13 cellular contexts compared by ENCODE assay signal in genomic region chr1:21898326-21899155, GRCh38. TPM values are rescaled to one million over a fixed set of nuclear protein-coding genes. Genes with fewer than 3 reads are reported as not detected.
DNase-seq lines count a peak whose midpoint lies in the region; FAIRE-seq and TF ChIP-seq lines count a peak whose summit lies in the region.
"Had no signal": no experiment of that assay in that cellular context is flagged by ENCODE, and none has a peak within 500 bp of the region (broad histone marks: within the 10 kb centered on the region; RNA-seq: fewer than 3 reads in every experiment).

No MANE protein-coding gene starts in this region.

- H3K79me2 ChIP-seq in SK-N-SH (ENCODE audit: insufficient read depth), result peaks cover 14% of the 10 kb centered on the region; the same call in 1 of the 2 replicates

- H3K79me1 ChIP-seq in mesenchymal stem cell (replicated peaks; ENCODE audit: low read length, poor library complexity, severe bottlenecking), result peaks cover 47% of the 10 kb centered on the region

- H3F3A ChIP-seq in SK-N-SH (replicated peaks; ENCODE audit: insufficient read depth), result no peaks in the 10 kb centered on the region

- no peaks in the 10 kb centered on the region for H3K9me3 Mint-ChIP-seq in endodermal cell
- H3K9me3 Mint-ChIP-seq: CD8-positive, alpha-beta memory T cell; central memory CD8-positive, alpha-beta T cell had no signal

- H3K27ac ChIP-seq in endodermal cell (ENCODE audit: low read depth, low read length) (no peak overlapping the region), mesenchymal stem cell (ENCODE audit: low read length, poor library complexity, severe bottlenecking) (no peak overlapping the region), stomach smooth muscle (ENCODE audit: low read length) (peak overlapping the region; percentile 85), SK-N-SH (ENCODE audit: low read depth in 2 of 2, low read length in 1 of 2) (no peak overlapping the region)
- H3K27ac ChIP-seq: SK-N-MC had no signal

- no peak overlapping the region for H3K23ac ChIP-seq in mesenchymal stem cell (ENCODE audit: low read length in 2 of 2)

- FAIRE-seq in GM12892 (lab: Jason Lieb, UNC), result no peak

- no peak overlapping the region for H3K4me3 Mint-ChIP-seq in endodermal cell
- H3K4me3 Mint-ChIP-seq: CD8-positive, alpha-beta memory T cell; central memory CD8-positive, alpha-beta T cell had no signal

- H2AFZ ChIP-seq in mesenchymal stem cell (ENCODE audit: low read depth, low read length), result no peak overlapping the region
- H2AFZ ChIP-seq in SK-N-SH (ENCODE audit: low read depth), result no peak overlapping the region

- no peak overlapping the region for H2BK15ac ChIP-seq in mesenchymal stem cell (ENCODE audit: low read depth, poor library complexity, severe bottlenecking)

- no peak for TF ChIP-seq EP300 in SK-N-SH (IDR thresholded peaks at IDR 0.05; ENCODE audit: borderline replicate concordance in 1 of 2, low read depth in 1 of 2, low read length in 1 of 2)

- CTCF ChIA-PET in SK-N-SH (lab: Yijun Ruan, JAX), result interaction anchor here (0.7 kb wide), 1 partner anchor 12 kb away, joined by 3 read pairs; no protein-coding TSS in a partner anchor

- H3K4me3 ChIP-seq in endodermal cell (ENCODE audit: low read length) (no peak overlapping the region), mesenchymal stem cell (ENCODE audit: insufficient read depth in 1 of 2, low read depth in 1 of 2, low read length in 2 of 2) (no peak overlapping the region), stomach smooth muscle (ENCODE audit: low read length in 2 of 2) (no peak overlapping the region), SK-N-SH (ENCODE audit: low read depth in 2 of 2, low read length in 1 of 2) (no peak overlapping the region; a peak in 1 of 4 replicates)
- H3K4me3 ChIP-seq: right lobe of liver, SK-N-MC had no signal

- H3K9me3 ChIP-seq in endodermal cell (ENCODE audit: control insufficient read depth, low read length) (no peaks in the 10 kb centered on the region), mesenchymal stem cell (ENCODE audit: control insufficient read depth, low read length) (no peaks in the 10 kb centered on the region), stomach smooth muscle (ENCODE audit: control insufficient read depth in 2 of 2, low read length in 2 of 2) (no peaks in the 10 kb centered on the region), SK-N-SH (no peaks in the 10 kb centered on the region)
- H3K9me3 ChIP-seq: right lobe of liver had no signal

- DNase-seq in GM04504 (ENCODE audit: low read depth), result peak; percentile 40
- no peak for DNase-seq in endodermal cell
- DNase-seq in mesenchymal stem cell, result peak; percentile 68
- no peak for DNase-seq in islet precursor cell
- no peak for DNase-seq in GM12892 (ENCODE audit: insufficient read length)
- DNase-seq in SK-N-SH, result no peak
- no peak for DNase-seq in stimulated activated naive CD4-positive, alpha-beta T cell (lab: John Stamatoyannopoulos, UW)
- DNase-seq: activated CD4-positive, CD25-positive, alpha-beta regulatory T cell; CD8-positive, alpha-beta memory T cell; right lobe of liver had no signal

- H3K27ac Mint-ChIP-seq in endodermal cell, result peak overlapping the region; percentile 50

- no peak for TF ChIP-seq POLR2A in GM12892 (IDR thresholded peaks at IDR 0.05; ENCODE audit: low read depth, low read length)

- no peaks in the 10 kb centered on the region for H3K9me2 ChIP-seq in SK-N-SH

- peak overlapping the region; percentile 31 for H4K91ac ChIP-seq in mesenchymal stem cell (ENCODE audit: low read length)

- no peaks in the 10 kb centered on the region for H3K27me3 Mint-ChIP-seq in endodermal cell (ENCODE audit: insufficient read depth)
- H3K27me3 Mint-ChIP-seq: central memory CD8-positive, alpha-beta T cell had no signal

- no peak overlapping the region for H3K14ac ChIP-seq in mesenchymal stem cell (ENCODE audit: low read length in 2 of 2)

- H3K27me3 ChIP-seq in endodermal cell (ENCODE audit: control insufficient read depth, insufficient read depth, low read length, poor library complexity, severe bottlenecking), result no peaks in the 10 kb centered on the region
- H3K27me3 ChIP-seq in mesenchymal stem cell (ENCODE audit: control insufficient read depth in 1 of 2, insufficient read depth in 1 of 2, low read length in 2 of 2), result no peaks in the 10 kb centered on the region
- no peaks in the 10 kb centered on the region for H3K27me3 ChIP-seq in stomach smooth muscle (ENCODE audit: control insufficient read depth in 1 of 2, insufficient read depth in 2 of 2, low read length in 2 of 2)
- no peaks in the 10 kb centered on the region for H3K27me3 ChIP-seq in SK-N-SH (ENCODE audit: insufficient read depth)
- H3K27me3 ChIP-seq: right lobe of liver had no signal

- peak overlapping the region; percentile 16 for H2AK5ac ChIP-seq in mesenchymal stem cell (ENCODE audit: low read length, severe bottlenecking)

- no peak overlapping the region for H2BK12ac ChIP-seq in mesenchymal stem cell (ENCODE audit: low read length in 2 of 2)

- H4K8ac ChIP-seq in mesenchymal stem cell (ENCODE audit: low read length), result no peak overlapping the region

- H3K18ac ChIP-seq in mesenchymal stem cell (ENCODE audit: low read depth in 1 of 2, low read length in 2 of 2), result peak overlapping the region in 1 of 2 experiments; percentile 57

- peaks cover 3% of the 10 kb centered on the region for H3K4me1 ChIP-seq in endodermal cell (ENCODE audit: control insufficient read depth, insufficient read depth, low read length)
- H3K4me1 ChIP-seq in mesenchymal stem cell (ENCODE audit: control insufficient read depth, insufficient read depth, low read depth, low read length), result peaks cover 54% of the 10 kb centered on the region
- H3K4me1 ChIP-seq in stomach smooth muscle (ENCODE audit: control insufficient read depth, insufficient read depth, low read length), result peaks cover 97% of the 10 kb centered on the region
- H3K4me1 ChIP-seq in SK-N-SH (ENCODE audit: control insufficient read depth in 1 of 2, insufficient read depth in 2 of 2, low read depth in 1 of 2, low read length in 1 of 2), result peaks cover 0 to 13% of the 10 kb centered on the region in 2 experiments; a peak in 1 of 4 replicates

- peaks cover 11% of the 10 kb centered on the region; the same call in 1 of the 2 replicates for H4K20me1 ChIP-seq in SK-N-SH (ENCODE audit: insufficient read depth)

- TF ChIP-seq RAD21 in SK-N-SH (IDR thresholded peaks at IDR 0.05; ENCODE audit: low read length), result no peak

- no peak overlapping the region for H2BK120ac ChIP-seq in mesenchymal stem cell (ENCODE audit: low read depth, low read length)

- no peak overlapping the region for H2BK5ac ChIP-seq in mesenchymal stem cell (ENCODE audit: low read depth, low read length, poor library complexity, severe bottlenecking)

- H3K36me3 ChIP-seq in endodermal cell (ENCODE audit: control insufficient read depth, insufficient read depth, low read length), result peaks cover 70% of the 10 kb centered on the region
- H3K36me3 ChIP-seq in mesenchymal stem cell (ENCODE audit: control insufficient read depth in 1 of 2, insufficient read depth in 2 of 2, low read depth in 1 of 2, low read length in 2 of 2), result peaks cover 35 to 63% of the 10 kb centered on the region in 2 experiments
- peaks cover 16 to 34% of the 10 kb centered on the region in 2 donors for H3K36me3 ChIP-seq in stomach smooth muscle (ENCODE audit: control insufficient read depth in 2 of 2, insufficient read depth in 2 of 2, low read length in 2 of 2)
- H3K36me3 ChIP-seq in SK-N-SH (replicated peaks in 1 of 2; ENCODE audit: control insufficient read depth in 1 of 2, insufficient read depth in 2 of 2, low read length in 1 of 2), result peaks cover 0 to 9% of the 10 kb centered on the region in 2 experiments
- H3K36me3 ChIP-seq: right lobe of liver had no signal

- H3K36me3 Mint-ChIP-seq in endodermal cell (ENCODE audit: low read depth), result peaks cover 14% of the 10 kb centered on the region
- H3K36me3 Mint-ChIP-seq: CD8-positive, alpha-beta memory T cell had no signal

- peaks cover 21% of the 10 kb centered on the region for H3K4me1 Mint-ChIP-seq in endodermal cell
- H3K4me1 Mint-ChIP-seq: CD8-positive, alpha-beta memory T cell; central memory CD8-positive, alpha-beta T cell had no signal

- H3K9ac ChIP-seq in endodermal cell (ENCODE audit: extremely low read depth, low read length, poor library complexity, severe bottlenecking), result no peak overlapping the region
- peak overlapping the region; percentile 46 for H3K9ac ChIP-seq in mesenchymal stem cell (ENCODE audit: low read length)
- peak overlapping the region in 1 of 2 donors; percentile 18 for H3K9ac ChIP-seq in stomach smooth muscle (ENCODE audit: low read length in 2 of 2)
- H3K9ac ChIP-seq in SK-N-SH, result no peak overlapping the region

- TF ChIP-seq CTCF in endodermal cell (conservative IDR thresholded peaks at IDR 0.05), result no peak
- TF ChIP-seq CTCF in SK-N-SH (IDR thresholded peaks at IDR 0.05), result no peak

- H3K4ac ChIP-seq in mesenchymal stem cell (ENCODE audit: low read depth in 1 of 2, low read length in 2 of 2), result no peak overlapping the region

- WGBS in endodermal cell (ENCODE audit: insufficient coverage in 1 of 2, insufficient read length in 1 of 2), 2 experiments, result 93 to 94% methylated on average over 9 to 16 of the region's 16 CpGs
- 60% methylated on average over 16 of the region's 16 CpGs for WGBS in mesenchymal stem cell
- 91% methylated on average over 11 of the region's 16 CpGs for WGBS in SK-N-SH (ENCODE audit: low lambda C conversion rate)

- H3K4me2 ChIP-seq in mesenchymal stem cell (ENCODE audit: low read length, poor library complexity, severe bottlenecking), result no peak overlapping the region
- no peak overlapping the region for H3K4me2 ChIP-seq in SK-N-SH

- POLR2A ChIA-PET in SK-N-SH (lab: Yijun Ruan, JAX), result no interaction called here

TF ChIP-seq in SK-N-SH, 30 proteins besides CTCF, POLR2A, EP300 and RAD21:
- TF ChIP-seq PBX3 (IDR thresholded peaks at IDR 0.05), result no peak

RNA-seq across cellular contexts. Expression of gene HSPG2, which starts 38.6 kb away (rescaled TPM):
- total RNA-seq in endodermal cell, result 100 to 1,000 TPM; 222 to 227 TPM
- 74.9 TPM for polyA plus RNA-seq in endodermal cell (2013, experiment 1 of 2)
- 76.7 TPM for polyA plus RNA-seq in endodermal cell (2013, experiment 2 of 2)
- polyA plus RNA-seq in mesenchymal stem cell (2013, experiment 1 of 2), result 26.3 TPM
- polyA plus RNA-seq in mesenchymal stem cell (2013, experiment 2 of 2), result 21.0 TPM
- 3.2 TPM for polyA plus RNA-seq in GM12892 (2012; ENCODE audit: missing spikeins)
- 10.7 and 28.9 TPM in 2 replicates for polyA plus RNA-seq in SK-N-SH (2012; rRNA removed)
- polyA plus RNA-seq in SK-N-SH (2012; cell fraction: cytosol; rRNA removed), result 10.2 and 22.9 TPM in 2 replicates
- polyA plus RNA-seq in SK-N-SH (2012; cell fraction: nucleus; rRNA removed), result 112 and 128 TPM in 2 replicates
- polyA plus RNA-seq: CD8-positive, alpha-beta memory T cell had no signal

Comparison
In these comparisons a context has a peak if more than half of its experiments do, and no peak if none do; other contexts are left out.
1. DNase-seq: peak in GM04504 (single experiment) and mesenchymal stem cell (single experiment); none in endodermal cell (single experiment), islet precursor cell (single experiment), GM12892 (single experiment), SK-N-SH (single experiment) and stimulated activated naive CD4-positive, alpha-beta T cell (0 of 6).